Comparison of ENCODE assay signal across 8 cellular contexts in genomic region chr6:96468681-96469224, GRCh38. TPM values are rescaled to one million over a fixed set of nuclear protein-coding genes. Genes with fewer than 3 reads are reported as not detected.
DNase-seq lines count a peak whose midpoint lies in the region; ATAC-seq and TF ChIP-seq lines count a peak whose summit lies in the region.

No MANE protein-coding gene starts in this region.

- no peaks in the 10 kb centered on the region for H3K4me1 Mint-ChIP-seq in activated T-helper 17 cell treated with anti-CD3 and anti-CD28 coated beads, Interleukin-2, amount 50 U/mL, for 72 hours

- no peaks in the 10 kb centered on the region for H3K9me3 ChIP-seq in thyroid gland

- no peak for TF ChIP-seq CTCF in choroid plexus epithelial cell (conservative IDR thresholded peaks at IDR 0.05; ENCODE audit: low read depth, low read length)
- TF ChIP-seq CTCF in thyroid gland (IDR thresholded peaks at IDR 0.05) = peak in 4 of 6 experiments; percentile 20 to 38 (median 26)

- no peaks in the 10 kb centered on the region for H3K36me3 ChIP-seq in thyroid gland

- H3K27ac Mint-ChIP-seq in activated T-helper 17 cell treated with anti-CD3 and anti-CD28 coated beads, Interleukin-2, amount 50 U/mL, for 72 hours = no peak overlapping the region

- no peak for TF ChIP-seq POLR2A in thyroid gland (IDR thresholded peaks at IDR 0.05)

- ATAC-seq in activated T-helper 17 cell treated with anti-CD3 and anti-CD28 coated beads, Interleukin-2, amount 50 U/mL, for 72 hours (replicated peaks) = no peak

- H3K27me3 ChIP-seq in thyroid gland = no peaks in the 10 kb centered on the region

- DNase-seq in NOMO-1 (lab: John Stamatoyannopoulos, UW; ENCODE audit: unreplicated experiment in 2 of 2) = peak; percentile 5 to 19
- DNase-seq in NOMO-1 treated with dmso at 0.1 percent for 144 hours (lab: John Stamatoyannopoulos, UW; ENCODE audit: unreplicated experiment) = no peak
- DNase-seq in NCI-H345 treated with DMSO at 0.1 percent for 48 hours (lab: John Stamatoyannopoulos, UW; ENCODE audit: unreplicated experiment) = peak; percentile 8
- DNase-seq in choroid plexus epithelial cell (ENCODE audit: low read depth) = peak; percentile 2
- DNase-seq in thyroid gland = no peak
- DNase-seq in activated CD4-positive, CD25-positive, alpha-beta regulatory T cell treated with anti-CD3 and anti-CD28 coated beads, Interleukin-2, amount 50 U/mL, for 72 hours = no peak
- DNase-seq in amniotic stem cell (lab: John Stamatoyannopoulos, UW) = no peak

- H3K27me3 Mint-ChIP-seq in activated T-helper 17 cell treated with anti-CD3 and anti-CD28 coated beads, Interleukin-2, amount 50 U/mL, for 72 hours = no peaks in the 10 kb centered on the region

- 7% methylated on average over 2 of the region's 2 CpGs for WGBS in thyroid gland, 2 donors

- no peaks in the 10 kb centered on the region for H3K9me3 Mint-ChIP-seq in activated T-helper 17 cell treated with anti-CD3 and anti-CD28 coated beads, Interleukin-2, amount 50 U/mL, for 72 hours

- H3K4me1 ChIP-seq in thyroid gland = no peaks in the 10 kb centered on the region

- no peak overlapping the region for H3K27ac ChIP-seq in thyroid gland

- intact Hi-C loops in thyroid gland (cut with DNase I) = no loop called here

- no peaks in the 10 kb centered on the region for H3K36me3 Mint-ChIP-seq in activated T-helper 17 cell treated with anti-CD3 and anti-CD28 coated beads, Interleukin-2, amount 50 U/mL, for 72 hours (ENCODE audit: low read depth)

- H3K4me3 ChIP-seq in choroid plexus epithelial cell (ENCODE audit: low read depth, low read length) = no peak overlapping the region
- H3K4me3 ChIP-seq in thyroid gland (replicated peaks in 1 of 3) = no peak overlapping the region

- H3K4me3 Mint-ChIP-seq in activated T-helper 17 cell treated with anti-CD3 and anti-CD28 coated beads, Interleukin-2, amount 50 U/mL, for 72 hours = no peak overlapping the region

RNA-seq across cellular contexts. Expression of gene UFL1, which starts 52.9 kb away (rescaled TPM):
- 10 to 100 TPM; 31.2 to 40.2 (median 37.4) TPM for total RNA-seq in thyroid gland
- 10 to 100 TPM; 20.9 to 26.3 TPM for total RNA-seq in activated T-helper 17 cell treated with anti-CD3 and anti-CD28 coated beads, Interleukin-2, amount 50 U/mL, for 72 hours

Comparison
In these comparisons a context has a peak if more than half of its experiments do, and no peak if none do; other contexts are left out.
1. DNase-seq: peak in NOMO-1 (2 of 2), NCI-H345 treated with DMSO at 0.1 percent for 48 hours (single experiment) and choroid plexus epithelial cell (single experiment); none in NOMO-1 treated with dmso at 0.1 percent for 144 hours (single experiment), thyroid gland (0 of 2), activated CD4-positive, CD25-positive, alpha-beta regulatory T cell treated with anti-CD3 and anti-CD28 coated beads, Interleukin-2, amount 50 U/mL, for 72 hours (single experiment) and amniotic stem cell (single experiment).